ENCODE assay signal across 8 cellular contexts in the genomic region with DNA sequence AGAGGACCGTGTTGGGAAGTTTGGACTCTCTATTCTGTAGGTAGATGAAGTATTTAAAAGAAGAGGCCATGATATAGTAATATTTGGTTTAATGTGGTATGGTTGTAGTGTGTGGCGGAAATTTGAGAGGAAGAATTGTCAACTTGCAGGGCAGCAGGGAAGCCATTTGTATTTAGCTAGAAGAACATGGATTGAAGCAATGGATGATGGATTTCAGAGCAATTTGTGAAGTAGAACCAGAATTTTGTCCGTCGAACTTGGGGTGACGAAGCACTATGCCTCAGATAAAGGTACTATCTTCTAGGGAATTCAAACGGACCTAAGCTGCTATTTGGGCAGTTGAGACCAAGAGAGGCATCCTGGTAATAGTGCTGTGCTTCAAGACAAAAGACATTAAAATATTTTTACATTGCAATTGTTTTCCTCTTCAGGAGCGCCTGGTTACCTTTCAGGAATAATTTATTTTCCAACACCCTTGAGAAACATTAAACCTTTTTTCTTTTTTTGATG. TPM values are rescaled to one million over a fixed set of nuclear protein-coding genes. Genes with fewer than 3 reads are reported as not detected.
A peak's percentile ranks its signal among the peaks of the same experiment; 100 is the strongest.
DNase-seq lines count a peak whose midpoint lies in the region; ATAC-seq and TF ChIP-seq lines count a peak whose summit lies in the region.

No MANE protein-coding gene starts in this region.

- DNase-seq in NCI-H748 treated with DMSO at 0.1 percent for 48 hours (lab: John Stamatoyannopoulos, UW) (peak; percentile 34), NCI-H748 (lab: John Stamatoyannopoulos, UW; ENCODE audit: unreplicated experiment) (no peak), RWPE2 (ENCODE audit: low spot score) (no peak), fibroblast of villous mesenchyme (ENCODE audit: low read depth) (no peak), NCI-H1436 treated with DMSO at 0.1 percent for 48 hours (lab: John Stamatoyannopoulos, UW) (no peak), NCI-H2029 (lab: John Stamatoyannopoulos, UW) (no peak), amygdala (lab: John Stamatoyannopoulos, UW) (no peak)
- DNase-seq in stimulated activated CD8-positive, alpha-beta memory T cell treated with anti-CD3 and anti-CD28 coated beads, Interleukin-4, amount 100 ng/mL, for 48 hours = peak; percentile 36

- no peaks in the 10 kb centered on the region for H3K27me3 ChIP-seq in RWPE2 (ENCODE audit: insufficient read depth, poor library complexity, severe bottlenecking)

- ATAC-seq in RWPE2 (ENCODE audit: low read depth) = no peak

- peaks cover 15% of the 10 kb centered on the region for H3K4me1 ChIP-seq in RWPE2 (ENCODE audit: insufficient read depth, poor library complexity, severe bottlenecking)

- H3K27ac ChIP-seq in RWPE2 (ENCODE audit: poor library complexity, severe bottlenecking) = no peak overlapping the region

- no peaks in the 10 kb centered on the region for H3K9me3 ChIP-seq in RWPE2 (ENCODE audit: severe bottlenecking)

- H3K4me3 ChIP-seq in RWPE2 (ENCODE audit: severe bottlenecking) (peak overlapping the region; percentile 8), fibroblast of villous mesenchyme (ENCODE audit: low read depth, low read length) (peak overlapping the region; percentile 17)

- no peaks in the 10 kb centered on the region for H3K36me3 ChIP-seq in RWPE2 (ENCODE audit: low read depth)

- TF ChIP-seq CTCF in RWPE2 (IDR thresholded peaks at IDR 0.05; ENCODE audit: poor library complexity, severe bottlenecking) = no peak
- TF ChIP-seq CTCF in fibroblast of villous mesenchyme (IDR thresholded peaks at IDR 0.05; ENCODE audit: insufficient read depth, low read depth, low read length) = no peak

RNA-seq across cellular contexts. Expression of gene WBP1L, which starts 0.6 kb away (rescaled TPM):
- 34.8 and 40.6 TPM in 2 replicates for total RNA-seq in fibroblast of villous mesenchyme

RNA-seq across cellular contexts. Expression of gene SFXN2, which starts 28.7 kb away (rescaled TPM):
- 2.9 and 3.5 TPM in 2 replicates for total RNA-seq in fibroblast of villous mesenchyme

RNA-seq across cellular contexts. Expression of gene ARL3, which starts 28.9 kb away (rescaled TPM):
- total RNA-seq in fibroblast of villous mesenchyme = 5.5 and 6.0 TPM in 2 replicates

Comparison
In these comparisons a context has a peak if more than half of its experiments do, and no peak if none do; other contexts are left out.
1. DNase-seq: peak in NCI-H748 treated with DMSO at 0.1 percent for 48 hours (single experiment) and stimulated activated CD8-positive, alpha-beta memory T cell treated with anti-CD3 and anti-CD28 coated beads, Interleukin-4, amount 100 ng/mL, for 48 hours (single experiment); none in NCI-H748 (single experiment), RWPE2 (single experiment), fibroblast of villous mesenchyme (single experiment), NCI-H1436 treated with DMSO at 0.1 percent for 48 hours (single experiment), NCI-H2029 (single experiment) and amygdala (0 of 56).